ENCODE assay signal across 8 cellular contexts in genomic region chr7:129434172-129434845, GRCh38. TPM values are rescaled to one million over a fixed set of nuclear protein-coding genes. Genes with fewer than 3 reads are reported as not detected.
A peak's percentile ranks its signal among the peaks of the same experiment; 100 is the strongest.
DNase-seq lines count a peak whose midpoint lies in the region; ATAC-seq and TF ChIP-seq lines count a peak whose summit lies in the region.

STRIP2 (plus strand) TSS chr7:129434432; CDS start chr7:129434473, 41 bp downstream.

- no peaks in the 10 kb centered on the region for H3K9me3 Mint-ChIP-seq in activated T-helper 17 cell treated with anti-CD3 and anti-CD28 coated beads, Interleukin-2, amount 50 U/mL, for 72 hours
- H3K9me3 Mint-ChIP-seq in nephron progenitor cell = no peaks in the 10 kb centered on the region
- no peaks in the 10 kb centered on the region for H3K9me3 Mint-ChIP-seq in stimulated activated naive CD8-positive, alpha-beta T cell treated with anti-CD3 and anti-CD28 coated beads, Interleukin-15, Interleukin-2, amounts not matched to agents 100 ng/mL and 50 ng/mL, for 24 hours

- TF ChIP-seq CTCF in fibroblast of pulmonary artery (IDR thresholded peaks at IDR 0.05; ENCODE audit: low read length, missing control alignments) (no peak), nephron progenitor cell (IDR thresholded peaks at IDR 0.05) (no peak)

- H3K36me3 Mint-ChIP-seq in activated T-helper 17 cell treated with anti-CD3 and anti-CD28 coated beads, Interleukin-2, amount 50 U/mL, for 72 hours (ENCODE audit: low read depth) = peaks cover 41% of the 10 kb centered on the region
- H3K36me3 Mint-ChIP-seq in nephron progenitor cell (ENCODE audit: low read depth) = no peaks in the 10 kb centered on the region
- peaks cover 15% of the 10 kb centered on the region for H3K36me3 Mint-ChIP-seq in stimulated activated naive CD8-positive, alpha-beta T cell treated with anti-CD3 and anti-CD28 coated beads, Interleukin-15, Interleukin-2, amounts not matched to agents 100 ng/mL and 50 ng/mL, for 24 hours (ENCODE audit: low read depth)

- ATAC-seq in activated T-helper 17 cell treated with anti-CD3 and anti-CD28 coated beads, Interleukin-2, amount 50 U/mL, for 72 hours (replicated peaks) = peak; percentile 79

- peak within 1 kb of the TSS; percentile 85 for H3K4me3 ChIP-seq in H7 (ENCODE audit: insufficient read depth, low read depth, low read length)
- H3K4me3 ChIP-seq in fibroblast of pulmonary artery (replicated peaks; ENCODE audit: low read depth, low read length) = peak within 1 kb of the TSS; percentile 81

- H3K27me3 Mint-ChIP-seq in activated T-helper 17 cell treated with anti-CD3 and anti-CD28 coated beads, Interleukin-2, amount 50 U/mL, for 72 hours = peaks cover 13% of the 10 kb centered on the region
- H3K27me3 Mint-ChIP-seq in nephron progenitor cell (ENCODE audit: low read depth, poor library complexity) = peaks cover 40% of the 10 kb centered on the region
- H3K27me3 Mint-ChIP-seq in stimulated activated naive CD8-positive, alpha-beta T cell treated with anti-CD3 and anti-CD28 coated beads, Interleukin-15, Interleukin-2, amounts not matched to agents 100 ng/mL and 50 ng/mL, for 24 hours = peaks cover 27% of the 10 kb centered on the region

- H3K27ac Mint-ChIP-seq in activated T-helper 17 cell treated with anti-CD3 and anti-CD28 coated beads, Interleukin-2, amount 50 U/mL, for 72 hours = peak within 1 kb of the TSS; percentile 85
- peak within 1 kb of the TSS; percentile 78 for H3K27ac Mint-ChIP-seq in nephron progenitor cell
- peak within 1 kb of the TSS; percentile 91 for H3K27ac Mint-ChIP-seq in stimulated activated naive CD8-positive, alpha-beta T cell treated with anti-CD3 and anti-CD28 coated beads, Interleukin-15, Interleukin-2, amounts not matched to agents 100 ng/mL and 50 ng/mL, for 24 hours

- peak within 1 kb of the TSS; percentile 88 for H3K4me3 Mint-ChIP-seq in activated T-helper 17 cell treated with anti-CD3 and anti-CD28 coated beads, Interleukin-2, amount 50 U/mL, for 72 hours
- H3K4me3 Mint-ChIP-seq in nephron progenitor cell = peak within 1 kb of the TSS; percentile 89
- H3K4me3 Mint-ChIP-seq in stimulated activated naive CD8-positive, alpha-beta T cell treated with anti-CD3 and anti-CD28 coated beads, Interleukin-15, Interleukin-2, amounts not matched to agents 100 ng/mL and 50 ng/mL, for 24 hours = peak within 1 kb of the TSS; percentile 93

- no peaks in the 10 kb centered on the region; the same call in 1 of the 2 replicates for H3K36me3 ChIP-seq in H7 (replicated peaks; ENCODE audit: control insufficient read depth, insufficient read depth, low read length)

- H3K27me3 ChIP-seq in H7 (ENCODE audit: control insufficient read depth, insufficient read depth, low read length) = peaks cover 14% of the 10 kb centered on the region

- DNase-seq in G401 (ENCODE audit: low spot score) (peak; percentile 94), H7 (peak; percentile 97), LoVo (ENCODE audit: low spot score) (peak; percentile 95), RPMI8226 (peak; percentile 94), fibroblast of pulmonary artery (ENCODE audit: low read depth) (peak; percentile 69), nephron progenitor cell (peak; percentile 99)

- peaks cover 25% of the 10 kb centered on the region for H3K4me1 Mint-ChIP-seq in activated T-helper 17 cell treated with anti-CD3 and anti-CD28 coated beads, Interleukin-2, amount 50 U/mL, for 72 hours
- peaks cover 37% of the 10 kb centered on the region for H3K4me1 Mint-ChIP-seq in nephron progenitor cell
- H3K4me1 Mint-ChIP-seq in stimulated activated naive CD8-positive, alpha-beta T cell treated with anti-CD3 and anti-CD28 coated beads, Interleukin-15, Interleukin-2, amounts not matched to agents 100 ng/mL and 50 ng/mL, for 24 hours (ENCODE audit: low read depth) = peaks cover 50% of the 10 kb centered on the region

- in situ Hi-C loops in G401 (cut with HindIII; ENCODE audit: low sequenced_read_pairs) = no loop called here

RNA-seq across cellular contexts. Expression of gene STRIP2, which starts in this region (rescaled TPM):
- total RNA-seq in G401 (2014; rRNA removed; shearing (Covaris generic)) = 22.8 and 24.8 TPM in 2 replicates
- total RNA-seq in H7 (2014; rRNA removed; shearing (Covaris generic)) = 3.8 and 5.1 TPM in 2 replicates
- 10 to 100 TPM; 51.7 to 78.4 TPM for total RNA-seq in activated T-helper 17 cell treated with anti-CD3 and anti-CD28 coated beads, Interleukin-2, amount 50 U/mL, for 72 hours

Comparison
In these comparisons a context has a peak if more than half of its experiments do, and no peak if none do; other contexts are left out.
1. Peak in every context shown above with its lines: DNase-seq, ATAC-seq and H3K4me3 ChIP-seq.